ENCODE assay signal across 20 cellular contexts in genomic region chr16:74564451-74564984, GRCh38. TPM values are rescaled to one million over a fixed set of nuclear protein-coding genes. Genes with fewer than 3 reads are reported as not detected.
DNase-seq lines count a peak whose midpoint lies in the region; ATAC-seq and TF ChIP-seq lines count a peak whose summit lies in the region.
"Had no signal": no experiment of that assay in that cellular context is flagged by ENCODE, and none has a peak within 500 bp of the region (broad histone marks: within the 10 kb centered on the region; RNA-seq: fewer than 3 reads in every experiment).

No MANE protein-coding gene starts in this region.

- no peak overlapping the region for H3K4me2 ChIP-seq in PC-9

- H3K79me2 ChIP-seq in PC-9 (ENCODE audit: low read depth) = peaks cover 86% of the 10 kb centered on the region

- peaks cover 81% of the 10 kb centered on the region for H3K4me1 Mint-ChIP-seq in activated CD4-positive, alpha-beta T cell treated with anti-CD3 and anti-CD28 coated beads for 36 hours
- peaks cover 46% of the 10 kb centered on the region for H3K4me1 Mint-ChIP-seq in CD14-positive monocyte
- peaks cover 88 to 95% of the 10 kb centered on the region in 2 donors for H3K4me1 Mint-ChIP-seq in immature natural killer cell

- peaks cover 13% of the 10 kb centered on the region; the same call in 1 of the 2 replicates for H3F3A ChIP-seq in PC-9 (ENCODE audit: insufficient read depth, low read depth)

- peaks cover 20% of the 10 kb centered on the region for H3K36me3 Mint-ChIP-seq in activated CD4-positive, alpha-beta T cell treated with anti-CD3 and anti-CD28 coated beads for 36 hours (ENCODE audit: low read depth)
- peaks cover 3 to 4% of the 10 kb centered on the region in 2 donors for H3K36me3 Mint-ChIP-seq in CD14-positive monocyte
- peaks cover 0 to 4% (median 0%) of the 10 kb centered on the region in 3 donors for H3K36me3 Mint-ChIP-seq in immature natural killer cell

- H3K36me3 ChIP-seq in PC-9 (ENCODE audit: low read depth) (no peaks in the 10 kb centered on the region), esophagus squamous epithelium (no peaks in the 10 kb centered on the region), left lung (no peaks in the 10 kb centered on the region)
- H3K36me3 ChIP-seq: cardiac muscle cell, upper lobe of right lung had no signal

- no TSS peak for BruUV-seq in PC-9 (replicated peaks; lab: Mats Ljungman, UMichigan)

- H2AFZ ChIP-seq in PC-9 = no peak overlapping the region

- H3K9me3 ChIP-seq in PC-9 (ENCODE audit: insufficient read depth, low read depth) (no peaks in the 10 kb centered on the region), esophagus squamous epithelium (no peaks in the 10 kb centered on the region), left lung (no peaks in the 10 kb centered on the region)
- H3K9me3 ChIP-seq: upper lobe of right lung had no signal

- H4K20me1 ChIP-seq in PC-9 (ENCODE audit: insufficient read depth) = no peaks in the 10 kb centered on the region; the same call in 1 of the 2 replicates

- peak overlapping the region; percentile 44 for H3K27ac Mint-ChIP-seq in activated CD4-positive, alpha-beta T cell treated with anti-CD3 and anti-CD28 coated beads for 36 hours
- H3K27ac Mint-ChIP-seq in CD14-positive monocyte (peak overlapping the region; percentile 91 to 97 (median 94)), immature natural killer cell (peak overlapping the region; percentile 12 to 86 (median 70))
- H3K27ac Mint-ChIP-seq: T-helper 2 cell treated with Interferon-gamma antibody and Interleukin-4, amounts not matched to agents 5 μg/mL and 100 μg/mL, for 36 hours had no signal

- no peak for ATAC-seq in activated CD4-positive, alpha-beta T cell treated with anti-CD3 and anti-CD28 coated beads for 36 hours
- ATAC-seq in left lung = no peak

- H3K9me2 ChIP-seq in PC-9 (ENCODE audit: insufficient read depth) = no peaks in the 10 kb centered on the region

- intact Hi-C loops in activated CD4-positive, alpha-beta T cell treated with anti-CD3 and anti-CD28 coated beads for 36 hours (cut with DNase I, micrococcal nuclease) = no loop called here
- intact Hi-C loops in CD14-positive monocyte (cut with micrococcal nuclease) = loop anchor here in 1 of 2 donors (5.0 kb wide), 1 partner anchor 43 kb away; the partner anchor contains the start of gene GLG1
- intact Hi-C loops in PC-9 (cut with micrococcal nuclease; ENCODE audit: unreplicated experiment) = no loop called here
- intact Hi-C loops in esophagus squamous epithelium (cut with DNase I) = no loop called here
- intact Hi-C loops in left lung (cut with DNase I) = no loop called here

- TF ChIP-seq CTCF in CD14-positive monocyte (IDR thresholded peaks at IDR 0.05) (no peak), PC-9 (conservative IDR thresholded peaks at IDR 0.05) (no peak), esophagus squamous epithelium (IDR thresholded peaks at IDR 0.05) (no peak), left lung (IDR thresholded peaks at IDR 0.05) (no peak)

- H3K27me3 ChIP-seq in PC-9 (ENCODE audit: insufficient read depth, low read depth) (no peaks in the 10 kb centered on the region), esophagus squamous epithelium (no peaks in the 10 kb centered on the region), left lung (no peaks in the 10 kb centered on the region)
- H3K27me3 ChIP-seq: cardiac muscle cell, upper lobe of right lung had no signal

- WGBS in esophagus squamous epithelium, 2 donors = 79 to 83% methylated on average over 1 of the region's 1 CpG

- H3K4me3 Mint-ChIP-seq in activated CD4-positive, alpha-beta T cell treated with anti-CD3 and anti-CD28 coated beads for 36 hours = no peak overlapping the region
- H3K4me3 Mint-ChIP-seq in CD14-positive monocyte = no peak overlapping the region
- peak overlapping the region; percentile 19 to 59 (median 48) for H3K4me3 Mint-ChIP-seq in immature natural killer cell
- H3K4me3 Mint-ChIP-seq: T-helper 2 cell treated with Interferon-gamma antibody and Interleukin-4, amounts not matched to agents 5 μg/mL and 100 μg/mL, for 36 hours had no signal

- H3K4me1 ChIP-seq in PC-9 (replicated peaks; ENCODE audit: insufficient read depth) (peaks cover 8% of the 10 kb centered on the region; the same call in 1 of the 2 replicates), esophagus squamous epithelium (peaks cover 0 to 69% (median 3%) of the 10 kb centered on the region in 3 donors), left lung (peaks cover 0 to 39% of the 10 kb centered on the region in 2 donors)

- H3K27me3 Mint-ChIP-seq in activated CD4-positive, alpha-beta T cell treated with anti-CD3 and anti-CD28 coated beads for 36 hours = no peaks in the 10 kb centered on the region
- H3K27me3 Mint-ChIP-seq in CD14-positive monocyte (ENCODE audit: low read depth in 3 of 3) (no peaks in the 10 kb centered on the region), immature natural killer cell (ENCODE audit: low read depth in 3 of 3) (peaks cover 0 to 2% (median 0%) of the 10 kb centered on the region in 3 donors)

- H3K27ac ChIP-seq in PC-9 (0 out of 2 replicates have a peak overlapping the region, but pooled peaks have one; percentile 37), esophagus squamous epithelium (peak overlapping the region in 2 of 4 donors; percentile 13 to 67), left lung (peak overlapping the region in 1 of 2 donors; percentile 75)
- H3K27ac ChIP-seq: 22Rv1, cardiac muscle cell, upper lobe of right lung had no signal

- no peak for TF ChIP-seq POLR2A in esophagus squamous epithelium (IDR thresholded peaks at IDR 0.05)

- CTCF ChIA-PET in activated CD4-positive, alpha-beta T cell treated with anti-CD3 and anti-CD28 coated beads for 36 hours (lab: Charles Lee) = no interaction called here
- CTCF ChIA-PET in PC-9 (lab: Charles Lee) = no interaction called here

- no peaks in the 10 kb centered on the region for H3K9me3 Mint-ChIP-seq in activated CD4-positive, alpha-beta T cell treated with anti-CD3 and anti-CD28 coated beads for 36 hours (ENCODE audit: low read depth)
- H3K9me3 Mint-ChIP-seq in CD14-positive monocyte (no peaks in the 10 kb centered on the region), immature natural killer cell (no peaks in the 10 kb centered on the region)
- H3K9me3 Mint-ChIP-seq: T-helper 2 cell treated with Interferon-gamma antibody and Interleukin-4, amounts not matched to agents 5 μg/mL and 100 μg/mL, for 36 hours had no signal

- H3K4me3 ChIP-seq in PC-9 (no peak overlapping the region), esophagus squamous epithelium (no peak overlapping the region), left lung (no peak overlapping the region)
- H3K4me3 ChIP-seq: cardiac muscle cell, skin epidermis, upper lobe of right lung had no signal

- POLR2A ChIA-PET in activated CD4-positive, alpha-beta T cell treated with anti-CD3 and anti-CD28 coated beads for 36 hours (lab: Charles Lee) = no interaction called here
- POLR2A ChIA-PET in PC-9 (lab: Charles Lee; ENCODE audit: unreplicated experiment) = no interaction called here

- no peak for DNase-seq in activated CD4-positive, alpha-beta T cell treated with anti-CD3 and anti-CD28 coated beads for 36 hours
- no peak for DNase-seq in activated CD4-positive, alpha-beta T cell treated with anti-CD3 and anti-CD28 coated beads for 1 hour
- no peak for DNase-seq in CD14-positive monocyte (ENCODE audit: low spot score)
- DNase-seq in PC-9 = no peak
- peak in 2 of 3 donors; percentile 4 to 10 for DNase-seq in immature natural killer cell
- no peak for DNase-seq in esophagus squamous epithelium (lab: John Stamatoyannopoulos, UW)
- DNase-seq in left lung = no peak
- DNase-seq in activated effector memory CD4-positive, alpha-beta T cell treated with Interleukin-2 at 50 U/mL for 16 hours = no peak
- DNase-seq: anterior cingulate cortex, GDM1, glutamatergic neuron, left cardiac atrium, NCI-H1092, NCI-H187, NCI-H748 treated with DMSO at 0.1 percent for 48 hours, upper lobe of right lung had no signal

RNA-seq across cellular contexts. Expression of gene GLG1, which starts 42.4 kb away (rescaled TPM):
- 10 to 100 TPM; 66.3 to 68.3 TPM for total RNA-seq in activated CD4-positive, alpha-beta T cell treated with anti-CD3 and anti-CD28 coated beads for 36 hours
- polyA plus RNA-seq in CD14-positive monocyte = 10 to 100 TPM; 40.3 to 69.1 TPM
- total RNA-seq in PC-9 (2021) = 117 TPM in 2 replicates
- 100 to 1,000 TPM in 1 of 3 donors, 10 to 100 TPM in 2; 80.8 to 190 (median 86.3) TPM for polyA plus RNA-seq in immature natural killer cell
- 10 to 100 TPM; 59.2 to 71.9 (median 60.8) TPM for total RNA-seq in esophagus squamous epithelium
- total RNA-seq in left lung = 100 to 1,000 TPM; 116 to 132 TPM

Comparison
In these comparisons a context has a peak if more than half of its experiments do, and no peak if none do; other contexts are left out.
1. DNase-seq: peak in immature natural killer cell (2 of 3); none in activated CD4-positive, alpha-beta T cell treated with anti-CD3 and anti-CD28 coated beads for 36 hours (single experiment), activated CD4-positive, alpha-beta T cell treated with anti-CD3 and anti-CD28 coated beads for 1 hour (single experiment), CD14-positive monocyte (single experiment), PC-9 (0 of 2), esophagus squamous epithelium (single experiment), left lung (0 of 2) and activated effector memory CD4-positive, alpha-beta T cell treated with Interleukin-2 at 50 U/mL for 16 hours (single experiment).
2. H3K27ac Mint-ChIP-seq: peak in every context shown above with its lines; median percentile 94 in CD14-positive monocyte; 70 in immature natural killer cell; 44 in activated CD4-positive, alpha-beta T cell treated with anti-CD3 and anti-CD28 coated beads for 36 hours.
3. H3K4me3 Mint-ChIP-seq: peak in immature natural killer cell (5 of 5); none in activated CD4-positive, alpha-beta T cell treated with anti-CD3 and anti-CD28 coated beads for 36 hours (single experiment) and CD14-positive monocyte (0 of 2).